ENCODE assay signal across 8 cellular contexts in genomic region chr17:6651483-6652452, GRCh38. TPM values are rescaled to one million over a fixed set of nuclear protein-coding genes. Genes with fewer than 3 reads are reported as not detected.
DNase-seq lines count a peak whose midpoint lies in the region; ATAC-seq, FAIRE-seq and TF ChIP-seq lines count a peak whose summit lies in the region.

TSS of gene C17orf100 (plus strand) at chr17:6651762. CDS start at chr17:6651914, 152 bp downstream.
TSS of gene MED31 (minus strand) at chr17:6651605. CDS start at chr17:6651528, 77 bp downstream.

- peak within 1 kb of the TSS; percentile 73 to 95 for H3K9ac ChIP-seq in colonic mucosa (ENCODE audit: low read depth in 2 of 2, low read length in 2 of 2)

- H3K4me1 ChIP-seq in colonic mucosa: peaks cover 9% of the 10 kb centered on the region

- peak; percentile 80 for ATAC-seq in HG03442 (IDR thresholded peaks at IDR 0.05; ENCODE audit: unreplicated experiment)

- intact Hi-C loops in colonic mucosa (cut with DNase I): no loop called here

- H3K4me3 ChIP-seq in colonic mucosa: peak within 1 kb of the TSS; percentile 59

- no peaks in the 10 kb centered on the region for H3K36me3 ChIP-seq in colonic mucosa

- H3K9me3 ChIP-seq in colonic mucosa: no peaks in the 10 kb centered on the region

- H3K27ac ChIP-seq in colonic mucosa: peak within 1 kb of the TSS; percentile 90
- H3K27ac ChIP-seq in layer of hippocampus (ENCODE audit: low read depth, low read length): peak within 1 kb of the TSS; percentile 68

- TF ChIP-seq CTCF in colonic mucosa (IDR thresholded peaks at IDR 0.05): no peak

- H3K27me3 ChIP-seq in colonic mucosa (peaks cover 10% of the 10 kb centered on the region), layer of hippocampus (ENCODE audit: control insufficient read depth, insufficient read depth, low read length) (peaks cover 5% of the 10 kb centered on the region)

- peak; percentile 93 for FAIRE-seq in GM19239 (lab: Jason Lieb, UNC)

- DNase-seq in Ammon's horn (ENCODE audit: low spot score): peak; percentile 89
- peak; percentile 92 for DNase-seq in GM19239 (ENCODE audit: insufficient read length, low spot score)
- peak; percentile 72 for DNase-seq in NCI-H524 treated with DMSO at 0.1 percent for 48 hours (lab: John Stamatoyannopoulos, UW)
- DNase-seq in activated CD4-positive, alpha-beta T cell treated with anti-CD3 and anti-CD28 coated beads for 48 hours: peak; percentile 97
- peak; percentile 99 for DNase-seq in colonic mucosa
- peak; percentile 84 to 92 (median 88) for DNase-seq in stimulated activated CD4-positive, alpha-beta T cell treated with anti-CD3 and anti-CD28 coated beads, Interleukin-1b, Interleukin-23, amount 100 ng/mL, for 24 hours (ENCODE audit: low read depth in 4 of 4, low spot score in 1 of 4)

RNA-seq across cellular contexts. Expression of gene C17orf100, which starts in this region (rescaled TPM):
- total RNA-seq in colonic mucosa: 1 to 10 TPM; 1.5 to 1.9 TPM

RNA-seq across cellular contexts. Expression of gene MED31, which starts in this region (rescaled TPM):
- 10 to 100 TPM; 14.3 to 15.2 TPM for total RNA-seq in colonic mucosa

Comparison
In these comparisons a context has a peak if more than half of its experiments do, and no peak if none do; other contexts are left out.
1. Peak in every context shown above with its lines: DNase-seq, ATAC-seq, H3K4me3 ChIP-seq and H3K27ac ChIP-seq.